In genomic region chr22:20418211-20418788, GRCh38 we compare ENCODE assay signal across 8 cellular contexts. TPM values are rescaled to one million over a fixed set of nuclear protein-coding genes. Genes with fewer than 3 reads are reported as not detected.
DNase-seq lines count a peak whose midpoint lies in the region; ATAC-seq and TF ChIP-seq lines count a peak whose summit lies in the region.

No MANE protein-coding gene starts in this region.

- DNase-seq in DMS153 treated with DMSO at 0.1 percent for 48 hours (lab: John Stamatoyannopoulos, UW; ENCODE audit: unreplicated experiment) (peak; percentile 48), SK-N-DZ (ENCODE audit: low spot score) (peak; percentile 79), glutamatergic neuron (peak; percentile 73), osteocyte (ENCODE audit: extremely low spot score, unreplicated experiment) (peak; percentile 94)
- DNase-seq in activated naive CD4-positive, alpha-beta T cell treated with anti-CD3 and anti-CD28 coated beads, Interleukin-2, amount 50 U/mL, for 72 hours (ENCODE audit: low spot score in 2 of 2): peak; percentile 69 to 72

- H3K4me1 Mint-ChIP-seq in glutamatergic neuron (ENCODE audit: low read depth, unreplicated experiment) (no peaks in the 10 kb centered on the region), osteocyte (ENCODE audit: unreplicated experiment) (peaks cover 7% of the 10 kb centered on the region)

- no peaks in the 10 kb centered on the region for H3K36me3 ChIP-seq in KMS-11 (ENCODE audit: insufficient read depth)
- H3K36me3 ChIP-seq in thymus (ENCODE audit: control insufficient read depth, insufficient read depth): no peaks in the 10 kb centered on the region

- no peaks in the 10 kb centered on the region for H3K9me3 ChIP-seq in thymus (ENCODE audit: control insufficient read depth)

- H3K27me3 ChIP-seq in KMS-11 (ENCODE audit: insufficient read depth, low read depth) (no peaks in the 10 kb centered on the region), thymus (ENCODE audit: control insufficient read depth, insufficient read depth) (no peaks in the 10 kb centered on the region)

- TF ChIP-seq CTCF in KMS-11 (conservative IDR thresholded peaks at IDR 0.05; ENCODE audit: low read depth, low read length) (peak; percentile 85), glutamatergic neuron (IDR thresholded peaks at IDR 0.05; ENCODE audit: partially characterized antibody, unreplicated experiment) (peak; percentile 97), osteocyte (IDR thresholded peaks at IDR 0.05) (peak; percentile 92)

- peak overlapping the region; percentile 57; the same call in 1 of the 2 replicates for H3K4me2 ChIP-seq in KMS-11

- H3K27ac Mint-ChIP-seq in activated naive CD4-positive, alpha-beta T cell treated with anti-CD3 and anti-CD28 coated beads, Interleukin-2, amount 50 U/mL, for 72 hours: no peak overlapping the region
- H3K27ac Mint-ChIP-seq in glutamatergic neuron (ENCODE audit: unreplicated experiment): no peak overlapping the region
- H3K27ac Mint-ChIP-seq in osteocyte (ENCODE audit: unreplicated experiment): peak overlapping the region; percentile 57

- H3K4me1 ChIP-seq in KMS-11 (ENCODE audit: low read depth, poor library complexity, severe bottlenecking) (peaks cover 4% of the 10 kb centered on the region), thymus (ENCODE audit: control insufficient read depth, insufficient read depth, low read length) (peaks cover 9% of the 10 kb centered on the region)

- no peaks in the 10 kb centered on the region for H3K9me3 Mint-ChIP-seq in activated naive CD4-positive, alpha-beta T cell treated with anti-CD3 and anti-CD28 coated beads, Interleukin-2, amount 50 U/mL, for 72 hours
- peaks cover 2% of the 10 kb centered on the region for H3K9me3 Mint-ChIP-seq in glutamatergic neuron (ENCODE audit: unreplicated experiment)
- H3K9me3 Mint-ChIP-seq in osteocyte (ENCODE audit: unreplicated experiment): no peaks in the 10 kb centered on the region

- peak overlapping the region; percentile 68 for H2AFZ ChIP-seq in KMS-11 (ENCODE audit: low read depth)

- H3K4me3 ChIP-seq in KMS-11 (IDR thresholded peaks at IDR 0.05; ENCODE audit: insufficient read depth, low read depth, low read length) (no peak overlapping the region), thymus (ENCODE audit: low read length) (peak overlapping the region; percentile 14)

- H3K27me3 Mint-ChIP-seq in glutamatergic neuron (ENCODE audit: unreplicated experiment): peaks cover 3% of the 10 kb centered on the region
- H3K27me3 Mint-ChIP-seq in osteocyte (ENCODE audit: unreplicated experiment): peaks cover 2% of the 10 kb centered on the region

- H3K27ac ChIP-seq in KMS-11 (no peak overlapping the region), thymus (ENCODE audit: low read depth) (no peak overlapping the region)

- H3K36me3 Mint-ChIP-seq in activated naive CD4-positive, alpha-beta T cell treated with anti-CD3 and anti-CD28 coated beads, Interleukin-2, amount 50 U/mL, for 72 hours: no peaks in the 10 kb centered on the region
- H3K36me3 Mint-ChIP-seq in glutamatergic neuron (ENCODE audit: unreplicated experiment): no peaks in the 10 kb centered on the region
- H3K36me3 Mint-ChIP-seq in osteocyte (ENCODE audit: unreplicated experiment): no peaks in the 10 kb centered on the region

- ATAC-seq in activated naive CD4-positive, alpha-beta T cell treated with anti-CD3 and anti-CD28 coated beads, Interleukin-2, amount 50 U/mL, for 72 hours: peak; percentile 77 to 80
- no peak for ATAC-seq in HG02763 (IDR thresholded peaks at IDR 0.05; ENCODE audit: unreplicated experiment)

- WGBS in thymus: 29% methylated on average over 42 of the region's 42 CpGs

- H3K79me2 ChIP-seq in KMS-11 (ENCODE audit: insufficient read depth, low read depth): no peaks in the 10 kb centered on the region

- H3K4me3 Mint-ChIP-seq in glutamatergic neuron (ENCODE audit: unreplicated experiment) (peak overlapping the region; percentile 20), osteocyte (ENCODE audit: unreplicated experiment) (peak overlapping the region; percentile 65)

- H3K9ac ChIP-seq in KMS-11: no peak overlapping the region

- H4K20me1 ChIP-seq in KMS-11 (ENCODE audit: insufficient read depth): no peaks in the 10 kb centered on the region

RNA-seq across cellular contexts. Expression of gene SCARF2, which starts 19.3 kb away (rescaled TPM):
- polyA plus RNA-seq in SK-N-DZ (2014; cell fraction: cytosol; rRNA removed): 30.3 and 31.2 TPM in 2 replicates
- polyA plus RNA-seq in SK-N-DZ (2014; cell fraction: nucleus; rRNA removed): 42.9 and 46.9 TPM in 2 replicates
- total RNA-seq in activated naive CD4-positive, alpha-beta T cell treated with anti-CD3 and anti-CD28 coated beads, Interleukin-2, amount 50 U/mL, for 72 hours: under 1 TPM; 0.23 to 0.91 TPM
- 3.4 TPM for total RNA-seq in glutamatergic neuron (ENCODE audit: unreplicated experiment)
- total RNA-seq in osteocyte: 48.4 and 50.8 TPM in 2 replicates
- 1.3 TPM for polyA plus RNA-seq in thymus

RNA-seq across cellular contexts. Expression of gene ZNF74, which starts 24.3 kb away (rescaled TPM):
- polyA plus RNA-seq in SK-N-DZ (2014; cell fraction: cytosol; rRNA removed): 37.7 and 53.3 TPM in 2 replicates
- 30.5 and 43.1 TPM in 2 replicates for polyA plus RNA-seq in SK-N-DZ (2014; cell fraction: nucleus; rRNA removed)
- total RNA-seq in activated naive CD4-positive, alpha-beta T cell treated with anti-CD3 and anti-CD28 coated beads, Interleukin-2, amount 50 U/mL, for 72 hours: 1 to 10 TPM; 6.4 to 9.2 TPM
- total RNA-seq in glutamatergic neuron (ENCODE audit: unreplicated experiment): 50.3 TPM
- total RNA-seq in osteocyte: 19.6 and 20.4 TPM in 2 replicates
- polyA plus RNA-seq in thymus: 5.0 TPM

Comparison
In these comparisons a context has a peak if more than half of its experiments do, and no peak if none do; other contexts are left out.
1. RNA of gene SCARF2, which starts 19.3 kb away (total RNA-seq): 48.4 to 50.8 TPM in osteocyte; 3.4 TPM in glutamatergic neuron (single experiment) and 0.23 to 0.91 TPM in activated naive CD4-positive, alpha-beta T cell treated with anti-CD3 and anti-CD28 coated beads, Interleukin-2, amount 50 U/mL, for 72 hours; every median in the first group is over 10 times any median in the second.
2. Peak in every context shown above with its lines, with median percentiles within 50 percentile points of each other: DNase-seq and CTCF ChIP-seq.